In genomic region chr12:4046150-4046845, GRCh38 we compare ENCODE assay signal across 20 cellular contexts.
"Had no signal": no experiment of that assay in that cellular context is flagged by ENCODE, and none has a peak within 500 bp of the region (broad histone marks: within the 10 kb centered on the region; RNA-seq: fewer than 3 reads in every experiment).

No MANE protein-coding gene starts in this region.

- FAIRE-seq: kidney had no signal

- H3K27me3 Mint-ChIP-seq: stimulated activated naive CD8-positive, alpha-beta T cell treated with anti-CD3 and anti-CD28 coated beads, Interleukin-15, amount 100 ng/mL, for 72 hours had no signal

- H3K4me3 ChIP-seq: ascending aorta, right atrium auricular region, suprapubic skin had no signal

- H3K36me3 ChIP-seq: ascending aorta, right atrium auricular region, suprapubic skin had no signal

- DNase-seq: activated CD4-positive, alpha-beta T cell treated with anti-CD3 and anti-CD28 coated beads, Interleukin-2, amount 10 ng/mL, durations not matched to agents 7 days and 5 days; activated CD8-positive, alpha-beta memory T cell treated with anti-CD3 and anti-CD28 coated beads, Interleukin-2, amount 50 U/mL, for 48 hours; activated CD8-positive, alpha-beta T cell treated with anti-CD3 and anti-CD28 coated beads, Interleukin-2, amount 10 ng/mL, durations not matched to agents 7 days and 5 days; activated effector memory CD4-positive, alpha-beta T cell treated with Interleukin-2 at 50 U/mL for 16 hours; activated naive CD4-positive, alpha-beta T cell treated with anti-CD3 and anti-CD28 coated beads, Interleukin-2, amount 50 U/mL, for 16 hours; activated T-cell treated with anti-CD3 and anti-CD28 coated beads, Interleukin-2, amount 50 U/mL, for 48 hours; foreskin melanocyte; kidney; left ventricle myocardium superior; naive B cell; stimulated activated CD4-positive, alpha-beta T cell treated with anti-CD3 and anti-CD28 coated beads, Interleukin-15, amount 100 ng/mL, for 24 hours; stimulated activated CD4-positive, alpha-beta T cell treated with anti-CD3 and anti-CD28 coated beads, Interleukin-4, amount 100 ng/mL, for 1 hour; stimulated activated naive CD8-positive, alpha-beta T cell treated with anti-CD3 and anti-CD28 coated beads, Interleukin-15, amount 100 ng/mL, for 72 hours; T1000 had no signal

- H3K27ac Mint-ChIP-seq: activated CD4-positive, alpha-beta T cell treated with anti-CD3 and anti-CD28 coated beads, Interleukin-2, amount 10 ng/mL, durations not matched to agents 7 days and 5 days; activated CD8-positive, alpha-beta T cell treated with anti-CD3 and anti-CD28 coated beads, Interleukin-2, amount 10 ng/mL, durations not matched to agents 7 days and 5 days; naive B cell; progenitor cell of endocrine pancreas; stimulated activated naive CD8-positive, alpha-beta T cell treated with anti-CD3 and anti-CD28 coated beads, Interleukin-15, amount 100 ng/mL, for 72 hours; type B pancreatic cell had no signal

- ATAC-seq: activated CD4-positive, CD25-positive, alpha-beta regulatory T cell treated with anti-CD3 and anti-CD28 coated beads, Interleukin-2, amount 50 U/mL, for 24 hours; activated CD8-positive, alpha-beta T cell treated with anti-CD3 and anti-CD28 coated beads, Interleukin-2, amount 10 ng/mL, durations not matched to agents 7 days and 5 days; left ventricle myocardium superior; stimulated activated naive CD8-positive, alpha-beta T cell treated with anti-CD3 and anti-CD28 coated beads, Interleukin-15, amount 100 ng/mL, for 72 hours had no signal

- H3K4me3 Mint-ChIP-seq: activated CD4-positive, alpha-beta T cell treated with anti-CD3 and anti-CD28 coated beads, Interleukin-2, amount 10 ng/mL, durations not matched to agents 7 days and 5 days; activated CD8-positive, alpha-beta T cell treated with anti-CD3 and anti-CD28 coated beads, Interleukin-2, amount 10 ng/mL, durations not matched to agents 7 days and 5 days; naive B cell; stimulated activated naive CD8-positive, alpha-beta T cell treated with anti-CD3 and anti-CD28 coated beads, Interleukin-15, amount 100 ng/mL, for 72 hours; type B pancreatic cell had no signal

- H3K27ac ChIP-seq: ascending aorta, right atrium auricular region, suprapubic skin had no signal

- H3K9me3 ChIP-seq: ascending aorta, right atrium auricular region, suprapubic skin had no signal

- H3K36me3 Mint-ChIP-seq: naive B cell had no signal

- H3K27me3 ChIP-seq: ascending aorta, right atrium auricular region had no signal

- H3K9me3 Mint-ChIP-seq: activated CD4-positive, alpha-beta T cell treated with anti-CD3 and anti-CD28 coated beads, Interleukin-2, amount 10 ng/mL, durations not matched to agents 7 days and 5 days; naive B cell; stimulated activated naive CD8-positive, alpha-beta T cell treated with anti-CD3 and anti-CD28 coated beads, Interleukin-15, amount 100 ng/mL, for 72 hours; type B pancreatic cell had no signal

- H3K4me1 Mint-ChIP-seq: activated CD4-positive, alpha-beta T cell treated with anti-CD3 and anti-CD28 coated beads, Interleukin-2, amount 10 ng/mL, durations not matched to agents 7 days and 5 days; naive B cell had no signal

- H3K4me1 ChIP-seq: ascending aorta, right atrium auricular region, suprapubic skin had no signal
